In genomic region chr1:59596432-59596831, GRCh38 we compare ENCODE assay signal across 10 cellular contexts.
DNase-seq lines count a peak whose midpoint lies in the region; ATAC-seq, FAIRE-seq and TF ChIP-seq lines count a peak whose summit lies in the region.
"Had no signal": no experiment of that assay in that cellular context is flagged by ENCODE, and none has a peak within 500 bp of the region (broad histone marks: within the 10 kb centered on the region; RNA-seq: fewer than 3 reads in every experiment).

No MANE protein-coding gene starts in this region.

- H3K79me2 ChIP-seq in mammary epithelial cell (ENCODE audit: insufficient read depth, low read length): no peaks in the 10 kb centered on the region
- H3K79me2 ChIP-seq in keratinocyte (ENCODE audit: control insufficient read depth, insufficient read depth, low read length): no peaks in the 10 kb centered on the region

- FAIRE-seq in keratinocyte (lab: Jason Lieb, UNC): peak; percentile 99

- no peak overlapping the region for H3K4me3 Mint-ChIP-seq in chondrocyte (ENCODE audit: unreplicated experiment)

- TF ChIP-seq CTCF in mammary epithelial cell (conservative IDR thresholded peaks at IDR 0.05 in 1 of 2, IDR thresholded peaks at IDR 0.05 in 1 of 2; ENCODE audit: extremely low read depth in 1 of 2, insufficient read depth in 1 of 2, low read depth in 1 of 2, low read length in 2 of 2) (no peak), keratinocyte (optimal IDR thresholded peaks at IDR 0.05 in 1 of 3, IDR thresholded peaks at IDR 0.05 in 1 of 3, conservative IDR thresholded peaks at IDR 0.05 in 1 of 3; ENCODE audit: extremely low read depth in 1 of 3, insufficient read depth in 2 of 3, low read length in 3 of 3) (no peak), stomach (IDR thresholded peaks at IDR 0.05) (no peak), chondrocyte (IDR thresholded peaks at IDR 0.05) (no peak)

- DNase-seq in HT-29 (ENCODE audit: low spot score): peak; percentile 26
- DNase-seq in mammary epithelial cell: peak; percentile 98
- DNase-seq in keratinocyte (ENCODE audit: low read depth, low spot score): peak; percentile 97
- no peak for DNase-seq in stomach
- DNase-seq in DMS114 treated with DMSO at 0.1 percent for 48 hours (lab: John Stamatoyannopoulos, UW; ENCODE audit: unreplicated experiment): no peak
- DNase-seq in chondrocyte (ENCODE audit: low spot score): no peak
- DNase-seq: NCI-H524 had no signal

- H3K9ac ChIP-seq in mammary epithelial cell (ENCODE audit: insufficient read depth, low read length) (peak overlapping the region; percentile 60), keratinocyte (ENCODE audit: control insufficient read depth, extremely low read depth, insufficient read depth, low read length) (peak overlapping the region; percentile 69)

- no peaks in the 10 kb centered on the region for H3K36me3 ChIP-seq in mammary epithelial cell (ENCODE audit: insufficient read depth, low read length)
- H3K36me3 ChIP-seq in keratinocyte (ENCODE audit: control insufficient read depth in 2 of 2, extremely low read depth in 1 of 2, insufficient read depth in 2 of 2, low read length in 2 of 2): no peaks in the 10 kb centered on the region
- no peaks in the 10 kb centered on the region for H3K36me3 ChIP-seq in stomach

- in situ Hi-C loops in mammary epithelial cell (cut with MboI; ENCODE audit: low sequenced_read_pairs in 2 of 2): no loop called here

- H4K20me1 ChIP-seq in mammary epithelial cell (ENCODE audit: insufficient read depth, low read length): no peaks in the 10 kb centered on the region
- H4K20me1 ChIP-seq in keratinocyte (ENCODE audit: control insufficient read depth, extremely low read depth, insufficient read depth, low read length): no peaks in the 10 kb centered on the region

- TF ChIP-seq EP300 in stomach (IDR thresholded peaks at IDR 0.05): no peak

- dilution Hi-C loops in mammary epithelial cell (cut with HindIII; ENCODE audit: low sequenced_read_pairs): no loop called here
- dilution Hi-C loops in keratinocyte (cut with MboI; ENCODE audit: extremely low pct_ligation_motif_present, low sequenced_read_pairs): no loop called here

- no peaks in the 10 kb centered on the region for H3K9me1 ChIP-seq in keratinocyte (ENCODE audit: control insufficient read depth, extremely low read depth, insufficient read depth, low read length)

- CTCF ChIA-PET in mammary epithelial cell (lab: Charles Lee; ENCODE audit: low non-redundant PET): interaction anchor here (0.7 kb wide), 1 partner anchor 9 kb away, joined by 15 read pairs; no protein-coding TSS in a partner anchor

- WGBS in mammary epithelial cell (ENCODE audit: low coverage, missing lambda C conversion rate): 0% methylated on average over 2 of the region's 3 CpGs
- WGBS in stomach, 5 donors: 67 to 93% (median 86%) methylated on average over 3 of the region's 3 CpGs

- H3K9me3 ChIP-seq in mammary epithelial cell (replicated peaks; ENCODE audit: insufficient read depth, low read length) (no peaks in the 10 kb centered on the region), keratinocyte (ENCODE audit: control insufficient read depth, low read depth, low read length) (no peaks in the 10 kb centered on the region), stomach (no peaks in the 10 kb centered on the region)

- peak overlapping the region; percentile 70 for H2AFZ ChIP-seq in mammary epithelial cell (ENCODE audit: low read depth, low read length)
- H2AFZ ChIP-seq in keratinocyte (ENCODE audit: control insufficient read depth, low read length): peak overlapping the region; percentile 63

- peaks cover under 1% of the 10 kb centered on the region for H3K9me3 Mint-ChIP-seq in chondrocyte (ENCODE audit: low read depth)
- H3K9me3 Mint-ChIP-seq: activated naive CD4-positive, alpha-beta T cell treated with anti-CD3 and anti-CD28 coated beads, Interleukin-2, amount 50 U/mL, for 72 hours had no signal

- no peak for TF ChIP-seq POLR2A in stomach (IDR thresholded peaks at IDR 0.05)

- no peak overlapping the region for H3K27ac Mint-ChIP-seq in chondrocyte (ENCODE audit: unreplicated experiment)

- no TSS peak for BruUV-seq in mammary epithelial cell (replicated peaks; lab: Mats Ljungman, UMichigan)

- H3K4me3 ChIP-seq in mammary epithelial cell (replicated peaks in 1 of 3; ENCODE audit: insufficient read depth in 1 of 3, low read depth in 2 of 3, low read length in 3 of 3) (no peak overlapping the region), keratinocyte (ENCODE audit: control insufficient read depth in 2 of 3, extremely low read depth in 1 of 3, insufficient read depth in 2 of 3, low read depth in 1 of 3, low read length in 3 of 3) (peak overlapping the region in 1 of 3 experiments; percentile 39), stomach (no peak overlapping the region)

- no peaks in the 10 kb centered on the region for H3K27me3 Mint-ChIP-seq in chondrocyte (ENCODE audit: low read depth)

- H3K4me1 Mint-ChIP-seq in chondrocyte (ENCODE audit: low read depth): no peaks in the 10 kb centered on the region

- no peaks in the 10 kb centered on the region for H3K27me3 ChIP-seq in mammary epithelial cell (ENCODE audit: insufficient read depth, low read length)
- H3K27me3 ChIP-seq in keratinocyte (ENCODE audit: control insufficient read depth, extremely low read depth, insufficient read depth, low read length): no peaks in the 10 kb centered on the region
- H3K27me3 ChIP-seq in stomach: no peaks in the 10 kb centered on the region

- H3K36me3 Mint-ChIP-seq in chondrocyte (ENCODE audit: low read depth): peaks cover 1% of the 10 kb centered on the region
- H3K36me3 Mint-ChIP-seq: activated naive CD4-positive, alpha-beta T cell treated with anti-CD3 and anti-CD28 coated beads, Interleukin-2, amount 50 U/mL, for 72 hours had no signal

- H3K4me1 ChIP-seq in mammary epithelial cell (ENCODE audit: insufficient read depth, low read length) (peaks cover 38% of the 10 kb centered on the region), keratinocyte (ENCODE audit: control insufficient read depth, extremely low read depth, insufficient read depth, low read length) (peaks cover 23% of the 10 kb centered on the region), stomach (peaks cover 7 to 47% (median 35%) of the 10 kb centered on the region in 4 donors)

- ATAC-seq in HG03469 (IDR thresholded peaks at IDR 0.05; ENCODE audit: unreplicated experiment) (no peak), HG03159 (IDR thresholded peaks at IDR 0.05; ENCODE audit: unreplicated experiment) (no peak)

- intact Hi-C loops in mammary epithelial cell (cut with micrococcal nuclease) (loop anchor here (2.0 to 10.0 kb wide), 3 partner anchors 76 to 812 kb away; partner anchors contain the start of gene JUN), stomach (cut with DNase I; ENCODE audit: low total_unique reads) (no loop called here)

- H3K27ac ChIP-seq in mammary epithelial cell (ENCODE audit: insufficient read depth, low read depth, low read length): peak overlapping the region; percentile 87
- peak overlapping the region; percentile 92 for H3K27ac ChIP-seq in keratinocyte (ENCODE audit: control insufficient read depth, insufficient read depth, low read length)
- H3K27ac ChIP-seq in stomach: peak overlapping the region in 4 of 5 donors; percentile 33 to 75 (median 66)

- H3K4me2 ChIP-seq in mammary epithelial cell (ENCODE audit: insufficient read depth, low read depth, low read length) (peak overlapping the region; percentile 49), keratinocyte (ENCODE audit: control insufficient read depth, extremely low read depth, insufficient read depth, low read depth, low read length) (peak overlapping the region; percentile 64)

Comparison
In these comparisons a context has a peak if more than half of its experiments do, and no peak if none do; other contexts are left out.
1. DNase-seq: peak in HT-29 (single experiment), mammary epithelial cell (single experiment) and keratinocyte (single experiment); none in stomach (single experiment), DMS114 treated with DMSO at 0.1 percent for 48 hours (single experiment) and chondrocyte (single experiment).
2. Peak in every context shown above with its lines, with median percentiles within 50 percentile points of each other: H3K27ac ChIP-seq.